1 cellular context compared by ENCODE assay signal in the genomic region with DNA sequence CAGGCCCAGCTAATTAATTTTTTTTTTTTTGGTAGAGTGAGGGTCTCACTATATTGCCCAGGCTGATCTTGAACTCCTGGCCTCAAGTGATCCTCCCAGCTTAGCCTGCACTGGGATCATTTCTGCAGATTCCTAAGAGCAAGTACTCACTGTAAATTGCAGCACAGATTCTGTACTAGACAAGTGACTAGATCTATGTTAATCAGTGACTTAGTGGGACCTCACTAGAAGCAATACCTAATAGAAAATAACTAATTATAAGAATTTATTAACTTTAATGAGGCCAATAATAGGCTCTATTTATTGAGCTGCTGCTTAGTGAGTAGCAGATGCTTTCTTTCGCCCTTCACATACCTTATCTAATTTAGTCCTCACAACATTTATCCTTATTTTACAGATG.
TF ChIP-seq lines count a peak whose summit lies in the region.

No MANE protein-coding gene starts in this region.

TF ChIP-seq in GM23338, 12 proteins besides CTCF, POLR2A, EP300 and RAD21 (continued from another document):
- TF ChIP-seq, protein P1, sequence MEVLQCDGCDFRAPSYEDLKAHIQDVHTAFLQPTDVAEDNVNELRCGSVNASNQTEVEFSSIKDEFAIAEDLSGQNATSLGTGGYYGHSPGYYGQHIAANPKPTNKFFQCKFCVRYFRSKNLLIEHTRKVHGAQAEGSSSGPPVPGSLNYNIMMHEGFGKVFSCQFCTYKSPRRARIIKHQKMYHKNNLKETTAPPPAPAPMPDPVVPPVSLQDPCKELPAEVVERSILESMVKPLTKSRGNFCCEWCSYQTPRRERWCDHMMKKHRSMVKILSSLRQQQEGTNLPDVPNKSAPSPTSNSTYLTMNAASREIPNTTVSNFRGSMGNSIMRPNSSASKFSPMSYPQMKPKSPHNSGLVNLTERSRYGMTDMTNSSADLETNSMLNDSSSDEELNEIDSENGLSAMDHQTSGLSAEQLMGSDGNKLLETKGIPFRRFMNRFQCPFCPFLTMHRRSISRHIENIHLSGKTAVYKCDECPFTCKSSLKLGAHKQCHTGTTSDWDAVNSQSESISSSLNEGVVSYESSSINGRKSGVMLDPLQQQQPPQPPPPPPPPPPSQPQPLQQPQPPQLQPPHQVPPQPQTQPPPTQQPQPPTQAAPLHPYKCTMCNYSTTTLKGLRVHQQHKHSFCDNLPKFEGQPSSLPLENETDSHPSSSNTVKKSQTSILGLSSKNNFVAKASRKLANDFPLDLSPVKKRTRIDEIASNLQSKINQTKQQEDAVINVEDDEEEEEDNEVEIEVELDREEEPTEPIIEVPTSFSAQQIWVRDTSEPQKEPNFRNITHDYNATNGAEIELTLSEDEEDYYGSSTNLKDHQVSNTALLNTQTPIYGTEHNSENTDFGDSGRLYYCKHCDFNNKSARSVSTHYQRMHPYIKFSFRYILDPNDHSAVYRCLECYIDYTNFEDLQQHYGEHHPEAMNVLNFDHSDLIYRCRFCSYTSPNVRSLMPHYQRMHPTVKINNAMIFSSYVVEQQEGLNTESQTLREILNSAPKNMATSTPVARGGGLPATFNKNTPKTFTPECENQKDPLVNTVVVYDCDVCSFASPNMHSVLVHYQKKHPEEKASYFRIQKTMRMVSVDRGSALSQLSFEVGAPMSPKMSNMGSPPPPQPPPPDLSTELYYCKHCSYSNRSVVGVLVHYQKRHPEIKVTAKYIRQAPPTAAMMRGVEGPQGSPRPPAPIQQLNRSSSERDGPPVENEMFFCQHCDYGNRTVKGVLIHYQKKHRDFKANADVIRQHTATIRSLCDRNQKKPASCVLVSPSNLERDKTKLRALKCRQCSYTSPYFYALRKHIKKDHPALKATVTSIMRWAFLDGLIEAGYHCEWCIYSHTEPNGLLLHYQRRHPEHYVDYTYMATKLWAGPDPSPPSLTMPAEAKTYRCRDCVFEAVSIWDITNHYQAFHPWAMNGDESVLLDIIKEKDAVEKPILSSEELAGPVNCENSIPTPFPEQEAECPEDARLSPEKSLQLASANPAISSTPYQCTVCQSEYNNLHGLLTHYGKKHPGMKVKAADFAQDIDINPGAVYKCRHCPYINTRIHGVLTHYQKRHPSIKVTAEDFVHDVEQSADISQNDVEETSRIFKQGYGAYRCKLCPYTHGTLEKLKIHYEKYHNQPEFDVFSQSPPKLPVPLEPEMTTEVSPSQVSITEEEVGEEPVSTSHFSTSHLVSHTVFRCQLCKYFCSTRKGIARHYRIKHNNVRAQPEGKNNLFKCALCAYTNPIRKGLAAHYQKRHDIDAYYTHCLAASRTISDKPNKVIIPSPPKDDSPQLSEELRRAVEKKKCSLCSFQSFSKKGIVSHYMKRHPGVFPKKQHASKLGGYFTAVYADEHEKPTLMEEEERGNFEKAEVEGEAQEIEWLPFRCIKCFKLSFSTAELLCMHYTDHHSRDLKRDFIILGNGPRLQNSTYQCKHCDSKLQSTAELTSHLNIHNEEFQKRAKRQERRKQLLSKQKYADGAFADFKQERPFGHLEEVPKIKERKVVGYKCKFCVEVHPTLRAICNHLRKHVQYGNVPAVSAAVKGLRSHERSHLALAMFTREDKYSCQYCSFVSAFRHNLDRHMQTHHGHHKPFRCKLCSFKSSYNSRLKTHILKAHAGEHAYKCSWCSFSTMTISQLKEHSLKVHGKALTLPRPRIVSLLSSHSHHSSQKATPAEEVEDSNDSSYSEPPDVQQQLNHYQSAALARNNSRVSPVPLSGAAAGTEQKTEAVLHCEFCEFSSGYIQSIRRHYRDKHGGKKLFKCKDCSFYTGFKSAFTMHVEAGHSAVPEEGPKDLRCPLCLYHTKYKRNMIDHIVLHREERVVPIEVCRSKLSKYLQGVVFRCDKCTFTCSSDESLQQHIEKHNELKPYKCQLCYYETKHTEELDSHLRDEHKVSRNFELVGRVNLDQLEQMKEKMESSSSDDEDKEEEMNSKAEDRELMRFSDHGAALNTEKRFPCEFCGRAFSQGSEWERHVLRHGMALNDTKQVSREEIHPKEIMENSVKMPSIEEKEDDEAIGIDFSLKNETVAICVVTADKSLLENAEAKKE (CRISPR knock-in tag; IDR thresholded peaks at IDR 0.05), result no peak
- TF ChIP-seq EZH2phosphoT487 (IDR thresholded peaks at IDR 0.05; ENCODE audit: unreplicated experiment), result no peak
- no peak for TF ChIP-seq ZNF114 (CRISPR knock-in tag; IDR thresholded peaks at IDR 0.05)
- TF ChIP-seq POLR2AphosphoS5 (IDR thresholded peaks at IDR 0.05; ENCODE audit: low read depth), result no peak
- TF ChIP-seq ETS1 (IDR thresholded peaks at IDR 0.05), result no peak
- TF ChIP-seq NANOG (IDR thresholded peaks at IDR 0.05; ENCODE audit: borderline replicate concordance), result no peak
